In the genomic region with DNA sequence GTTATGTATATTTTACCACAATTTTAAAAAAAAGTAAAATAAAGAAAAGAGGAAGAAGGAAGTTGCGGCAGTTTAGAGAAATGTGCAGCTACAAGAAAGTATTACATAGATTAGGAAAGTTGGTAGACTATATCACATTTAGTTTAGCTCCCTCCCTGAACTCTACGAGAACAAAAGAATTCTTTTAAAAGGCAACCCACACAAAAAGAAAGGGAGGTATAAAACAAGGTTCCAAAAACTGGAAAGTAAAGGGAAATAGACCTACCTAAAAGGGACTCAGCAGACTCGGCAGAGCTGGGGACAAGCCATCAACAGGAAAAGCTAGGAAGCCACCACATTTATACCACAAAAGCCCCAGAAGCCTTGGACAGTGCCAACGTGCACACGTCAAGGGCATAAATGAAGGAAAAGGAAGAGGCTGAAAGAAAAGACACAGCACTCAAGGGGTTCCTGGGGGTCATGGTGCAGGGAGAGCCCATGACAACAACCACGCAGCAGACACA, we compare ENCODE assay signal across 11 cellular contexts. TPM values are rescaled to one million over a fixed set of nuclear protein-coding genes. Genes with fewer than 3 reads are reported as not detected.
A peak's percentile ranks its signal among the peaks of the same experiment; 100 is the strongest.
DNase-seq lines count a peak whose midpoint lies in the region; ATAC-seq lines count a peak whose summit lies in the region.
"Had no signal": no experiment of that assay in that cellular context is flagged by ENCODE, and none has a peak within 500 bp of the region (broad histone marks: within the 10 kb centered on the region; RNA-seq: fewer than 3 reads in every experiment).

No MANE protein-coding gene starts in this region.

- ATAC-seq in HG02885 (IDR thresholded peaks at IDR 0.05; ENCODE audit: poor library complexity, unreplicated experiment): no peak

- no peaks in the 10 kb centered on the region for H3K27me3 Mint-ChIP-seq in activated T-helper 2 cell treated with anti-CD3 and anti-CD28 coated beads, Interferon-gamma antibody, Interleukin-2, Interleukin-4, amounts not matched to agents 10 μg/mL and 5 μg/mL and 100 μg/mL, durations not matched to agents 14 hours and 24 hours and 36 hours (ENCODE audit: low read depth)

- H3K4me1 ChIP-seq in muscle layer of duodenum (ENCODE audit: control insufficient read depth in 1 of 2, insufficient read depth in 2 of 2, low read length in 2 of 2): peaks cover 34 to 49% of the 10 kb centered on the region in 2 donors

- no peak overlapping the region for H3K4me3 ChIP-seq in muscle layer of duodenum (ENCODE audit: low read depth in 1 of 2, low read length in 2 of 2)

- H3K36me3 Mint-ChIP-seq in activated T-helper 2 cell treated with anti-CD3 and anti-CD28 coated beads, Interferon-gamma antibody, Interleukin-2, Interleukin-4, amounts not matched to agents 10 μg/mL and 5 μg/mL and 100 μg/mL, durations not matched to agents 14 hours and 24 hours and 36 hours (ENCODE audit: low read depth): peaks cover 60% of the 10 kb centered on the region

- peaks cover 33% of the 10 kb centered on the region for H3K4me1 Mint-ChIP-seq in activated T-helper 2 cell treated with anti-CD3 and anti-CD28 coated beads, Interferon-gamma antibody, Interleukin-2, Interleukin-4, amounts not matched to agents 10 μg/mL and 5 μg/mL and 100 μg/mL, durations not matched to agents 14 hours and 24 hours and 36 hours (ENCODE audit: low read depth)

- DNase-seq in CD1c-positive myeloid dendritic cell (ENCODE audit: extremely low spot score) (peak; percentile 64), KG1 (lab: John Stamatoyannopoulos, UW) (peak; percentile 66), cerebellum (ENCODE audit: low spot score) (no peak), AG20443 (ENCODE audit: low spot score) (no peak), dermis blood vessel endothelial cell (no peak)
- DNase-seq in activated T-helper 2 cell treated with anti-CD3 and anti-CD28 coated beads, Interferon-gamma antibody, Interleukin-2, Interleukin-4, amounts not matched to agents 10 μg/mL and 5 μg/mL and 100 μg/mL, durations not matched to agents 14 hours and 24 hours and 36 hours (ENCODE audit: low spot score): no peak
- DNase-seq: DMS 273 treated with DMSO at 0.1 percent for 48 hours; NCI-H524 treated with DMSO at 0.1 percent for 48 hours; stimulated activated CD8-positive, alpha-beta memory T cell treated with anti-CD3 and anti-CD28 coated beads, Interleukin-4, amount 100 ng/mL, for 48 hours had no signal

- no peak overlapping the region for H3K4me3 Mint-ChIP-seq in activated T-helper 2 cell treated with anti-CD3 and anti-CD28 coated beads, Interferon-gamma antibody, Interleukin-2, Interleukin-4, amounts not matched to agents 10 μg/mL and 5 μg/mL and 100 μg/mL, durations not matched to agents 14 hours and 24 hours and 36 hours (ENCODE audit: low read depth)

- peak overlapping the region; percentile 41 for H3K27ac ChIP-seq in muscle layer of duodenum (ENCODE audit: low read length)

- H3K27me3 ChIP-seq in muscle layer of duodenum (ENCODE audit: low read depth, low read length): no peaks in the 10 kb centered on the region

- intact Hi-C loops in activated T-helper 2 cell treated with anti-CD3 and anti-CD28 coated beads, Interferon-gamma antibody, Interleukin-2, Interleukin-4, amounts not matched to agents 10 μg/mL and 5 μg/mL and 100 μg/mL, durations not matched to agents 14 hours and 24 hours and 36 hours (cut with micrococcal nuclease): no loop called here

- H3K9me3 Mint-ChIP-seq in activated T-helper 2 cell treated with anti-CD3 and anti-CD28 coated beads, Interferon-gamma antibody, Interleukin-2, Interleukin-4, amounts not matched to agents 10 μg/mL and 5 μg/mL and 100 μg/mL, durations not matched to agents 14 hours and 24 hours and 36 hours: no peaks in the 10 kb centered on the region

- no peaks in the 10 kb centered on the region for H3K9me3 ChIP-seq in muscle layer of duodenum (ENCODE audit: control insufficient read depth in 1 of 2, low read length in 2 of 2)

- H3K36me3 ChIP-seq in muscle layer of duodenum (ENCODE audit: control insufficient read depth in 1 of 2, insufficient read depth in 2 of 2, low read length in 2 of 2): peaks cover 46 to 47% of the 10 kb centered on the region in 2 donors

- peak overlapping the region; percentile 47 for H3K27ac Mint-ChIP-seq in activated T-helper 2 cell treated with anti-CD3 and anti-CD28 coated beads, Interferon-gamma antibody, Interleukin-2, Interleukin-4, amounts not matched to agents 10 μg/mL and 5 μg/mL and 100 μg/mL, durations not matched to agents 14 hours and 24 hours and 36 hours

RNA-seq across cellular contexts. Expression of a gene that starts 9.1 kb away (rescaled TPM):
- 29.0 and 30.4 TPM in 2 replicates for total RNA-seq in activated T-helper 2 cell treated with anti-CD3 and anti-CD28 coated beads, Interferon-gamma antibody, Interleukin-2, Interleukin-4, amounts not matched to agents 10 μg/mL and 5 μg/mL and 100 μg/mL, durations not matched to agents 14 hours and 24 hours and 36 hours
- total RNA-seq in cerebellum: 19.7 TPM
- 24.7 and 32.0 TPM in 2 replicates for total RNA-seq in dermis blood vessel endothelial cell

RNA-seq across cellular contexts. Expression of a gene that starts 9.4 kb away (rescaled TPM):
- total RNA-seq in activated T-helper 2 cell treated with anti-CD3 and anti-CD28 coated beads, Interferon-gamma antibody, Interleukin-2, Interleukin-4, amounts not matched to agents 10 μg/mL and 5 μg/mL and 100 μg/mL, durations not matched to agents 14 hours and 24 hours and 36 hours: 93.9 and 94.7 TPM in 2 replicates
- 69.5 TPM for total RNA-seq in cerebellum
- 72.6 and 120 TPM in 2 replicates for total RNA-seq in dermis blood vessel endothelial cell

RNA-seq across cellular contexts. Expression of a gene that starts 48.0 kb away (rescaled TPM):
- total RNA-seq in activated T-helper 2 cell treated with anti-CD3 and anti-CD28 coated beads, Interferon-gamma antibody, Interleukin-2, Interleukin-4, amounts not matched to agents 10 μg/mL and 5 μg/mL and 100 μg/mL, durations not matched to agents 14 hours and 24 hours and 36 hours: 201 and 206 TPM in 2 replicates
- total RNA-seq in cerebellum: 121 TPM
- total RNA-seq in dermis blood vessel endothelial cell: 284 and 301 TPM in 2 replicates

RNA-seq across cellular contexts. Expression of a gene that starts 48.7 kb away (rescaled TPM):
- total RNA-seq in activated T-helper 2 cell treated with anti-CD3 and anti-CD28 coated beads, Interferon-gamma antibody, Interleukin-2, Interleukin-4, amounts not matched to agents 10 μg/mL and 5 μg/mL and 100 μg/mL, durations not matched to agents 14 hours and 24 hours and 36 hours: 191 TPM in 2 replicates
- total RNA-seq in cerebellum (74.8 TPM), dermis blood vessel endothelial cell (56.8 and 113 TPM in 2 replicates)

Comparison
In these comparisons a context has a peak if more than half of its experiments do, and no peak if none do; other contexts are left out.
1. DNase-seq: peak in CD1c-positive myeloid dendritic cell (single experiment) and KG1 (single experiment); none in activated T-helper 2 cell treated with anti-CD3 and anti-CD28 coated beads, Interferon-gamma antibody, Interleukin-2, Interleukin-4, amounts not matched to agents 10 μg/mL and 5 μg/mL and 100 μg/mL, durations not matched to agents 14 hours and 24 hours and 36 hours (single experiment), cerebellum (single experiment), AG20443 (single experiment) and dermis blood vessel endothelial cell (single experiment).